In genomic region chr5:32001722-32002121, GRCh38 we compare ENCODE assay signal across 22 cellular contexts.
DNase-seq lines count a peak whose midpoint lies in the region; ATAC-seq and TF ChIP-seq lines count a peak whose summit lies in the region.
"Had no signal": no experiment of that assay in that cellular context is flagged by ENCODE, and none has a peak within 500 bp of the region (broad histone marks: within the 10 kb centered on the region; RNA-seq: fewer than 3 reads in every experiment).

No MANE protein-coding gene starts in this region.

- no peaks in the 10 kb centered on the region for H3K9me3 ChIP-seq in heart right ventricle
- H3K9me3 ChIP-seq in right atrium auricular region, result no peaks in the 10 kb centered on the region
- H3K9me3 ChIP-seq: BLaER1, MG63, SJSA1 had no signal

- H3K4me1 ChIP-seq in heart right ventricle (peaks cover 0 to 13% (median 0%) of the 10 kb centered on the region in 9 donors), right atrium auricular region (no peaks in the 10 kb centered on the region)
- H3K4me1 ChIP-seq: BLaER1, SJSA1 had no signal

- DNase-seq in heart right ventricle (no peak), right atrium auricular region (ENCODE audit: low spot score) (no peak), RWPE1 (ENCODE audit: low spot score) (no peak), left cardiac atrium (no peak), sciatic nerve (ENCODE audit: low spot score) (peak; percentile 36), COR-L47 (lab: John Stamatoyannopoulos, UW) (no peak), NCI-H2081 (lab: John Stamatoyannopoulos, UW) (no peak), NCI-H1105 treated with DMSO at 0.1 percent for 48 hours (lab: John Stamatoyannopoulos, UW) (no peak)
- DNase-seq: Calu3; CD4-positive, alpha-beta memory T cell; EL; H7; Kasumi-1; MG63; NCI-H1048; NCI-H1436 treated with DMSO at 0.1 percent for 48 hours; NCI-H2081 treated with DMSO at 0.1 percent for 48 hours; NCI-H446 treated with DMSO at 0.1 percent for 48 hours; NCI-H69; OCI-M1 had no signal

- H3K4me3 ChIP-seq in heart right ventricle (no peak overlapping the region), right atrium auricular region (no peak overlapping the region)
- H3K4me3 ChIP-seq: BLaER1, MG63, SJSA1 had no signal

- H3K27me3 ChIP-seq in heart right ventricle (no peaks in the 10 kb centered on the region), right atrium auricular region (no peaks in the 10 kb centered on the region)
- H3K27me3 ChIP-seq: BLaER1, MG63, SJSA1 had no signal

- intact Hi-C loops in heart right ventricle (cut with DNase I), result loop anchor here in 1 of 10 donors (5.0 kb wide), 1 partner anchor 1301 kb away; no protein-coding TSS in a partner anchor
- intact Hi-C loops in left cardiac atrium (cut with DNase I), result no loop called here
- intact Hi-C loops in sciatic nerve (cut with DNase I), result loop anchor here (5.0 kb wide), 1 partner anchor 1811 kb away; no protein-coding TSS in a partner anchor

- CTCF ChIA-PET in RWPE1 (lab: Yijun Ruan, JAX), result no interaction called here

- H3K27ac ChIP-seq in heart right ventricle (peak overlapping the region in 2 of 10 donors; percentile 29 to 55), right atrium auricular region (no peak overlapping the region), RWPE1 (peak overlapping the region; percentile 9; the same call in 1 of the 2 replicates)
- H3K27ac ChIP-seq: BLaER1, SJSA1 had no signal

- peaks cover 0 to 57% (median 0%) of the 10 kb centered on the region in 9 donors for H3K36me3 ChIP-seq in heart right ventricle
- peaks cover 6% of the 10 kb centered on the region for H3K36me3 ChIP-seq in right atrium auricular region
- H3K36me3 ChIP-seq: BLaER1, MG63, SJSA1 had no signal

- 68 to 78% methylated on average over 11 of the region's 11 CpGs for WGBS in heart right ventricle, 2 donors

- POLR2A ChIA-PET in RWPE1 (lab: Yijun Ruan, JAX; ENCODE audit: low non-redundant PET), result no interaction called here

- TF ChIP-seq CTCF in heart right ventricle (IDR thresholded peaks at IDR 0.05) (no peak), right atrium auricular region (IDR thresholded peaks at IDR 0.05) (no peak), RWPE1 (conservative IDR thresholded peaks at IDR 0.05; ENCODE audit: low read depth) (no peak)

- ATAC-seq in heart right ventricle, result peak in 7 of 8 donors; percentile 56 to 74 (median 58)
- ATAC-seq in left cardiac atrium, result peak; percentile 42 to 63
- ATAC-seq in sciatic nerve, result peak; percentile 74
